ENCODE assay signal across 1 cellular context in genomic region chr1:39847940-39848339, GRCh38.
TF ChIP-seq lines count a peak whose summit lies in the region.

No MANE protein-coding gene starts in this region.

TF ChIP-seq in SK-N-SH, 30 proteins besides CTCF, POLR2A, EP300 and RAD21 (continued from another document):
- TF ChIP-seq IRF3 (IDR thresholded peaks at IDR 0.05; ENCODE audit: low read depth, low read length) = no peak
- no peak for TF ChIP-seq REST (IDR thresholded peaks at IDR 0.05; ENCODE audit: low read depth, low read length)
- no peak for TF ChIP-seq CHD2 (IDR thresholded peaks at IDR 0.05; ENCODE audit: low read length, partially characterized antibody)
- no peak for TF ChIP-seq YY1 (IDR thresholded peaks at IDR 0.05; ENCODE audit: low read depth)
- no peak for TF ChIP-seq GATA2 (CRISPR knock-in tag; IDR thresholded peaks at IDR 0.05)
- no peak for TF ChIP-seq MAX (IDR thresholded peaks at IDR 0.05; ENCODE audit: low read depth)
- TF ChIP-seq ZBTB33 (IDR thresholded peaks at IDR 0.05; ENCODE audit: borderline replicate concordance, low read depth) = no peak
- no peak for TF ChIP-seq TAF1 (IDR thresholded peaks at IDR 0.05; ENCODE audit: borderline replicate concordance, low read depth, low read length)
